In genomic region chr20:62794007-62794724, GRCh38 we compare ENCODE assay signal across 1 cellular context.
TF ChIP-seq lines count a peak whose summit lies in the region.

No MANE protein-coding gene starts in this region.

TF ChIP-seq in GM12878, 131 proteins besides CTCF, POLR2A, EP300 and RAD21 (continued from another document and continues in another):
- no peak for TF ChIP-seq PML (IDR thresholded peaks at IDR 0.05; ENCODE audit: low read length)
- no peak for TF ChIP-seq CEBPZ (IDR thresholded peaks at IDR 0.05; ENCODE audit: low read depth, low read length)
- peak; percentile 48; the same call in 1 of the 2 replicates for TF ChIP-seq ZNF207 (IDR thresholded peaks at IDR 0.05; ENCODE audit: borderline replicate concordance)
- no peak for TF ChIP-seq HCFC1 (IDR thresholded peaks at IDR 0.05; ENCODE audit: low read length)
- no peak for TF ChIP-seq JUND (IDR thresholded peaks at IDR 0.05; ENCODE audit: low read depth, low read length)
- peak; percentile 84 for TF ChIP-seq POLR2AphosphoS5 (IDR thresholded peaks at IDR 0.05; ENCODE audit: low read length)
- peak; percentile 47; the same call in 1 of the 2 replicates for TF ChIP-seq RFX5 (IDR thresholded peaks at IDR 0.05; ENCODE audit: low read depth, low read length)
- no peak for TF ChIP-seq CREM (IDR thresholded peaks at IDR 0.05; ENCODE audit: low read depth)
- TF ChIP-seq PAX8 (IDR thresholded peaks at IDR 0.05): no peak
- TF ChIP-seq NR2C1 (IDR thresholded peaks at IDR 0.05): no peak
- TF ChIP-seq HDGF (IDR thresholded peaks at IDR 0.05): peak; percentile 92
- TF ChIP-seq RAD51 (IDR thresholded peaks at IDR 0.05): no peak
- TF ChIP-seq TBL1XR1 (IDR thresholded peaks at IDR 0.05; ENCODE audit: low read depth, low read length): no peak
- TF ChIP-seq CUX1 (IDR thresholded peaks at IDR 0.05; ENCODE audit: insufficient replicate concordance, low read depth, low read length): no peak
- TF ChIP-seq MLLT1 (IDR thresholded peaks at IDR 0.05): no peak
- TF ChIP-seq STAT3 (IDR thresholded peaks at IDR 0.05; ENCODE audit: low read depth, low read length): no peak
- peak; percentile 13; the same call in 1 of the 2 replicates for TF ChIP-seq MAX (IDR thresholded peaks at IDR 0.05; ENCODE audit: low read depth, low read length)
- peak; percentile 11 for TF ChIP-seq PBX3 (IDR thresholded peaks at IDR 0.05; ENCODE audit: insufficient replicate concordance, low read depth, low read length)
- no peak for TF ChIP-seq CEBPB (IDR thresholded peaks at IDR 0.05; ENCODE audit: borderline replicate concordance in 1 of 2, low read depth in 2 of 2, low read length in 2 of 2)
- no peak for TF ChIP-seq NRF1 (conservative IDR thresholded peaks at IDR 0.05; ENCODE audit: low read depth, low read length)
- peak in 1 of 2 experiments; percentile 86; a peak in 2 of 3 replicates for TF ChIP-seq EGR1 (IDR thresholded peaks at IDR 0.05; ENCODE audit: borderline replicate concordance in 1 of 2, low read depth in 2 of 2, low read length in 2 of 2)
- no peak for TF ChIP-seq ZBTB33 (IDR thresholded peaks at IDR 0.05)
- TF ChIP-seq MEF2B (IDR thresholded peaks at IDR 0.05; ENCODE audit: partially characterized antibody, poor library complexity, severe bottlenecking): peak; percentile 51
- TF ChIP-seq BCL11A (IDR thresholded peaks at IDR 0.05; ENCODE audit: low read depth, low read length): no peak
- TF ChIP-seq NFYA (IDR thresholded peaks at IDR 0.05; ENCODE audit: borderline replicate concordance, low read depth, low read length): no peak
- TF ChIP-seq TCF3 (IDR thresholded peaks at IDR 0.05; ENCODE audit: borderline replicate concordance, insufficient read depth, low read depth, low read length): peak; percentile 71; the same call in 1 of the 2 replicates
- TF ChIP-seq SREBF1 (IDR thresholded peaks at IDR 0.05; ENCODE audit: low read length): no peak
- peak; percentile 28; the same call in 1 of the 2 replicates for TF ChIP-seq NBN (IDR thresholded peaks at IDR 0.05)
- no peak for TF ChIP-seq GABPA (IDR thresholded peaks at IDR 0.05; ENCODE audit: low read depth)
- TF ChIP-seq TCF7 (IDR thresholded peaks at IDR 0.05; ENCODE audit: borderline replicate concordance): no peak
- no peak; a peak in 1 of 4 replicates for TF ChIP-seq IKZF2 (IDR thresholded peaks at IDR 0.05)
- no peak for TF ChIP-seq ZBTB11 (CRISPR knock-in tag; IDR thresholded peaks at IDR 0.05)
- no peak for TF ChIP-seq CBFB (IDR thresholded peaks at IDR 0.05; ENCODE audit: low read depth)
- TF ChIP-seq WRNIP1 (IDR thresholded peaks at IDR 0.05; ENCODE audit: borderline replicate concordance, low read depth, low read length): no peak
- TF ChIP-seq ESRRA (IDR thresholded peaks at IDR 0.05; ENCODE audit: low read length): no peak
- TF ChIP-seq BHLHE40 (IDR thresholded peaks at IDR 0.05; ENCODE audit: borderline replicate concordance in 1 of 2, low read depth in 2 of 2, low read length in 1 of 2): peak in 1 of 2 experiments; percentile 60; a peak in 1 of 4 replicates
- no peak for TF ChIP-seq ZNF592 (IDR thresholded peaks at IDR 0.05)
- no peak for TF ChIP-seq MYC (IDR thresholded peaks at IDR 0.05; ENCODE audit: insufficient read depth, insufficient read length, insufficient replicate concordance, low read length, severe bottlenecking)
- TF ChIP-seq CBX3 (IDR thresholded peaks at IDR 0.05; ENCODE audit: borderline replicate concordance, low read depth): no peak
